Comparison of ENCODE assay signal across 20 cellular contexts in the genomic region with DNA sequence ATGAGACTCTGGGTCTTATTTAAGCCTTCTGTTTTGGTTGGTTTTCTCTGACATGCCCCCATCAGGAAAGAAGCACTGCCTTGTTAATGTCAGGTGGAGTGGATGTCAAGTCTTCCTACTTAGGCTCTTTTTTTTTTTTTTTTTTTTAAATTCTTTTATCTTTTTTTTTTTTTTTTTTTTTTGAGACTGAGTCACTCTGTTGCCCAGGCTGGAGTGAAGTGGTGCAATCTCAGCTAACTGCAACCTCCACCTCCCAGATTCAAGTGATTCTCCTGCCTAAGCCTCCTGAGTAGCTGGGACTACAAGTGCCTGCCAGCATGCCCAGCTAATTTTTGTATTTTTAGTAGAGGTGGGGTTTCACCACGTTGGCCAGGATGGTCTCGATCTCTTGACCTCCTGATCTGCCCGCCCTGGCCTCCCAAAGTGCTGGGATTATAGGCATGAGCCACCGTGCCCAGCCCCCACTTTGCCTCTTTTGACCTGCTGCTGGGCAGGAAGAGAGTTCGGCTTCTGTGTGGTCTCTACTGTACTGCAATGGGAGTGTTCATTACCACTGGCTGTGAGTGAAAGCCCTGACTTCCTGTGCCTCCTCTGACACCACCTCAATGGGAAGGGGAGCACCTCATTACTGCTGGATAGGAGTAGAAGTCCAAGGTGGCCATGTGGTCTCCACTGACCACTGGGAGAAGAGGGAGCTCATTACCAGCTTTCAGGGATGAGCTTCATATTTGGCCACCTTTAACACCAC. TPM values are rescaled to one million over a fixed set of nuclear protein-coding genes. Genes with fewer than 3 reads are reported as not detected.
"Had no signal": no experiment of that assay in that cellular context is flagged by ENCODE, and none has a peak within 500 bp of the region (broad histone marks: within the 10 kb centered on the region; RNA-seq: fewer than 3 reads in every experiment).

No MANE protein-coding gene starts in this region.

- H3K4me1 ChIP-seq: ascending aorta, left ventricle myocardium inferior, tibial artery, uterus had no signal

- DNase-seq: activated B cell treated with CpG ODN at 0.5 μM for 24 hours; activated CD4-positive, alpha-beta T cell treated with anti-CD3 and anti-CD28 coated beads for 48 hours; activated CD8-positive, alpha-beta T cell treated with anti-CD3 and anti-CD28 coated beads, Interleukin-2, amount 10 ng/mL, durations not matched to agents 7 days and 5 days; dorsolateral prefrontal cortex; endodermal cell; left ventricle myocardium inferior; natural killer cell; posterior cingulate gyrus; stimulated activated CD4-positive, alpha-beta T cell treated with anti-CD3 and anti-CD28 coated beads, Interleukin-15, amount 100 ng/mL, for 24 hours; stimulated activated CD4-positive, alpha-beta T cell treated with anti-CD3 and anti-CD28 coated beads, Interleukin-4, amount 100 ng/mL, for 1 hour; stimulated activated naive CD4-positive, alpha-beta T cell; T-helper 17 cell; tibial artery; uterus had no signal

- H3K4me2 ChIP-seq: hepatocyte had no signal

- H3K27me3 ChIP-seq: ascending aorta, cardiac muscle cell, dorsolateral prefrontal cortex, hepatocyte, tibial artery, uterus had no signal

- H3K36me3 ChIP-seq: ascending aorta, cardiac muscle cell, left ventricle myocardium inferior, tibial artery, uterus had no signal

- H3K27ac Mint-ChIP-seq: activated B cell treated with CpG ODN at 0.5 μM for 24 hours; activated CD8-positive, alpha-beta T cell treated with anti-CD3 and anti-CD28 coated beads, Interleukin-2, amount 10 ng/mL, durations not matched to agents 7 days and 5 days; activated T-helper 1 cell treated with anti-CD3 and anti-CD28 coated beads, Interleukin-12 subunit alpha, Interleukin-12 subunit beta, Interleukin-2, Interleukin-4 antibody, amounts not matched to agents 30 ng/mL and 10 ng/mL and 1 ng/mL, durations not matched to agents 14 hours and 24 hours and 36 hours; endodermal cell; memory B cell; natural killer cell; T-helper 17 cell had no signal

- H2AFZ ChIP-seq: hepatocyte had no signal

- H3K4me3 ChIP-seq: ascending aorta, cardiac muscle cell, dorsolateral prefrontal cortex, hepatocyte, left ventricle myocardium inferior, skin epidermis, tibial artery, uterus had no signal

- H3K27ac ChIP-seq: ascending aorta, cardiac muscle cell, dorsolateral prefrontal cortex, hepatocyte, left ventricle myocardium inferior, skin epidermis, tibial artery, uterus had no signal

- ATAC-seq: activated CD8-positive, alpha-beta T cell treated with anti-CD3 and anti-CD28 coated beads, Interleukin-2, amount 10 ng/mL, durations not matched to agents 7 days and 5 days; natural killer cell; T-helper 17 cell had no signal

- H3K4me1 Mint-ChIP-seq: activated B cell treated with CpG ODN at 0.5 μM for 24 hours, memory B cell, natural killer cell, T-helper 17 cell had no signal

- H3K4me3 Mint-ChIP-seq: activated B cell treated with CpG ODN at 0.5 μM for 24 hours; activated CD8-positive, alpha-beta T cell treated with anti-CD3 and anti-CD28 coated beads, Interleukin-2, amount 10 ng/mL, durations not matched to agents 7 days and 5 days; activated T-helper 1 cell treated with anti-CD3 and anti-CD28 coated beads, Interleukin-12 subunit alpha, Interleukin-12 subunit beta, Interleukin-2, Interleukin-4 antibody, amounts not matched to agents 30 ng/mL and 10 ng/mL and 1 ng/mL, durations not matched to agents 14 hours and 24 hours and 36 hours; endodermal cell; memory B cell; natural killer cell; T-helper 17 cell had no signal

- H3K9me3 ChIP-seq: uterus had no signal

RNA-seq across cellular contexts. Expression of a gene that starts 10.9 kb away (rescaled TPM):
- total RNA-seq: activated B cell treated with CpG ODN at 0.5 μM for 24 hours had no signal
